ENCODE assay signal across 8 cellular contexts in the genomic region with DNA sequence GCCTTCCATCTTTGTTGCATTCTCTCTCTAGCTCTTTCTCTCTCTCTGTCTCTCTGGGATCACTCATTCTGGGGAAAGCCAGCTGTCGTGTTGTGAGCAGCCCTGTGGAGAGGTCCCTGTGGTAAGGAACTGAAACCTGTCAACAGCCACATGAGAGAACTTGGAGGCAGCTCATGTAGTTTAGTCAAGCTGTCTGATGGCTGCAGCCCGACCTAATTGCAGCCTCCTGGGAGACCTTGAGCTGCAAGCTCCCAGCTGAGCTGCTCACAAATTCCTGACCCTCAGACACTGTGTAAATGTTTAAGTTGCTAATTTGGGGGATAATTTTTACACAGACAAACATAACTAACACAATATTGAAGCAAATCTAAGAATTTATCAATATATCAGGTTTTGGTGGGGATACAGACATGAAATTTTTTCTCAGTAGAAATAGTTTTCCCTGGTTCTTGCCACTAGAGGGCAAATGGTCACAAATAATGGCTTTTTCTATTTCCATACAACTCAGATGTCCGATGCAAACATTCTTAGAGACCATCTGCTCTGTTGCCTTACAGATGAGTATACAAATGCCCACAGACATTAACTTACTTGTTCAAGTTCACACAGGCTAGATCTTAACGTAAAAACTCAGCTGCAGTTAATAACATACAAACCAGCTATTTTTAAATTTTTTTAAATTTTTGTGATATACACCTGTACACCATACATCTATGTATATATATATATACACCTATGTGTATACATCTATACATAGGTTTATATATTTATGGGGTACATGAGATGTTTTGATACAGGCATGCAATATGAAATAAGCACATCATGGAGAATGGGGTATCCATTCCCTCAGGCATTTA. TPM values are rescaled to one million over a fixed set of nuclear protein-coding genes. Genes with fewer than 3 reads are reported as not detected.
DNase-seq lines count a peak whose midpoint lies in the region; ATAC-seq and TF ChIP-seq lines count a peak whose summit lies in the region.

No MANE protein-coding gene starts in this region.

- H3K27ac ChIP-seq in CD4-positive, CD25-positive, alpha-beta regulatory T cell (ENCODE audit: insufficient read depth, low read length, poor library complexity, severe bottlenecking), result no peak overlapping the region
- H3K27ac ChIP-seq in esophagus muscularis mucosa (replicated peaks in 1 of 4), result no peak overlapping the region

- peak; percentile 67 to 68 (median 68) for TF ChIP-seq CTCF in esophagus muscularis mucosa (IDR thresholded peaks at IDR 0.05)
- TF ChIP-seq CTCF in nephron progenitor cell (IDR thresholded peaks at IDR 0.05), result peak; percentile 77

- peaks cover 14% of the 10 kb centered on the region for H3K27me3 Mint-ChIP-seq in CD4-positive, CD25-positive, alpha-beta regulatory T cell
- H3K27me3 Mint-ChIP-seq in nephron progenitor cell (ENCODE audit: low read depth, poor library complexity), result peaks cover 7% of the 10 kb centered on the region

- H3K9me3 Mint-ChIP-seq in CD4-positive, CD25-positive, alpha-beta regulatory T cell, result peaks cover 0 to 4% (median 0%) of the 10 kb centered on the region in 7 donors
- H3K9me3 Mint-ChIP-seq in nephron progenitor cell, result peaks cover 19% of the 10 kb centered on the region

- TF ChIP-seq POLR2A in esophagus muscularis mucosa (IDR thresholded peaks at IDR 0.05; ENCODE audit: low read depth), result no peak

- intact Hi-C loops in esophagus muscularis mucosa (cut with DNase I), result loop anchor here (5.0 kb wide), 1 partner anchor 830 kb away; no protein-coding TSS in a partner anchor

- H3K27ac Mint-ChIP-seq in CD4-positive, CD25-positive, alpha-beta regulatory T cell, result no peak overlapping the region
- peak overlapping the region; percentile 27 for H3K27ac Mint-ChIP-seq in nephron progenitor cell

- H3K36me3 ChIP-seq in CD4-positive, CD25-positive, alpha-beta regulatory T cell (ENCODE audit: control insufficient read depth, insufficient read depth, low read length), result no peaks in the 10 kb centered on the region
- H3K36me3 ChIP-seq in esophagus muscularis mucosa, result no peaks in the 10 kb centered on the region

- no peaks in the 10 kb centered on the region for H3K36me3 Mint-ChIP-seq in CD4-positive, CD25-positive, alpha-beta regulatory T cell
- H3K36me3 Mint-ChIP-seq in nephron progenitor cell (ENCODE audit: low read depth), result peaks cover 14% of the 10 kb centered on the region

- H3K9me3 ChIP-seq in CD4-positive, CD25-positive, alpha-beta regulatory T cell (ENCODE audit: control insufficient read depth in 2 of 2, low read length in 2 of 2), result no peaks in the 10 kb centered on the region
- H3K9me3 ChIP-seq in esophagus muscularis mucosa, result no peaks in the 10 kb centered on the region

- no peak overlapping the region for H3K4me3 ChIP-seq in CD4-positive, CD25-positive, alpha-beta regulatory T cell (ENCODE audit: low read depth, low read length)
- no peak overlapping the region for H3K4me3 ChIP-seq in esophagus muscularis mucosa

- peaks cover 0 to 5% (median under 1%) of the 10 kb centered on the region in 4 donors for H3K4me1 Mint-ChIP-seq in CD4-positive, CD25-positive, alpha-beta regulatory T cell
- peaks cover 39% of the 10 kb centered on the region for H3K4me1 Mint-ChIP-seq in nephron progenitor cell

- peaks cover 7% of the 10 kb centered on the region for H3K27me3 ChIP-seq in CD4-positive, CD25-positive, alpha-beta regulatory T cell (ENCODE audit: control insufficient read depth, insufficient read depth, low read length)
- no peaks in the 10 kb centered on the region for H3K27me3 ChIP-seq in esophagus muscularis mucosa

- no peak overlapping the region for H3K4me3 Mint-ChIP-seq in CD4-positive, CD25-positive, alpha-beta regulatory T cell
- peak overlapping the region; percentile 37 for H3K4me3 Mint-ChIP-seq in nephron progenitor cell

- no peaks in the 10 kb centered on the region for H3K4me1 ChIP-seq in CD4-positive, CD25-positive, alpha-beta regulatory T cell (ENCODE audit: control insufficient read depth, insufficient read depth, low read length, poor library complexity, severe bottlenecking)
- H3K4me1 ChIP-seq in esophagus muscularis mucosa, result peaks cover 0 to 3% (median 0%) of the 10 kb centered on the region in 4 donors

- peak in 1 of 2 donors; percentile 37 for ATAC-seq in CD4-positive, CD25-positive, alpha-beta regulatory T cell (ENCODE audit: low read depth in 2 of 2)
- ATAC-seq in GM18861 (IDR thresholded peaks at IDR 0.05; ENCODE audit: unreplicated experiment), result peak; percentile 92
- ATAC-seq in HG02938 (IDR thresholded peaks at IDR 0.05; ENCODE audit: unreplicated experiment), result peak; percentile 93

- 30% methylated on average over 4 of the region's 4 CpGs for WGBS in esophagus muscularis mucosa

- peak in 2 of 3 donors; percentile 38 to 48 for DNase-seq in CD4-positive, CD25-positive, alpha-beta regulatory T cell
- DNase-seq in NCI-H1417 (lab: John Stamatoyannopoulos, UW), result peak; percentile 59 to 89 (median 65)
- DNase-seq in SKM-1 treated with dmso at 0.1 percent for 144 hours (lab: John Stamatoyannopoulos, UW; ENCODE audit: unreplicated experiment), result peak; percentile 36
- DNase-seq in esophagus muscularis mucosa (ENCODE audit: extremely low spot score), result no peak
- peak; percentile 21 for DNase-seq in nephron progenitor cell
- DNase-seq in activated effector memory CD4-positive, alpha-beta T cell treated with anti-CD3 and anti-CD28 coated beads, Interleukin-2, amount 50 U/mL, for 16 hours, result no peak

- TF ChIP-seq EP300 in esophagus muscularis mucosa (IDR thresholded peaks at IDR 0.05), result no peak

RNA-seq across cellular contexts. Expression of gene KRR1, which starts 15.5 kb away (rescaled TPM):
- total RNA-seq in CD4-positive, CD25-positive, alpha-beta regulatory T cell, result 113 TPM
- polyA plus RNA-seq in CD4-positive, CD25-positive, alpha-beta regulatory T cell, result 10 to 100 TPM; 47.9 to 70.2 (median 59.0) TPM
- total RNA-seq in esophagus muscularis mucosa, result 10 to 100 TPM; 17.9 to 37.4 (median 23.8) TPM

RNA-seq across cellular contexts. Expression of gene GLIPR1, which starts 46.3 kb away (rescaled TPM):
- 91.4 TPM for total RNA-seq in CD4-positive, CD25-positive, alpha-beta regulatory T cell
- polyA plus RNA-seq in CD4-positive, CD25-positive, alpha-beta regulatory T cell, result 100 to 1,000 TPM; 127 to 207 (median 173) TPM
- 10 to 100 TPM; 10.9 to 19.5 (median 15.8) TPM for total RNA-seq in esophagus muscularis mucosa

Comparison
In these comparisons a context has a peak if more than half of its experiments do, and no peak if none do; other contexts are left out.
1. DNase-seq: peak in CD4-positive, CD25-positive, alpha-beta regulatory T cell (2 of 3), NCI-H1417 (3 of 3), SKM-1 treated with dmso at 0.1 percent for 144 hours (single experiment) and nephron progenitor cell (single experiment); none in esophagus muscularis mucosa (single experiment) and activated effector memory CD4-positive, alpha-beta T cell treated with anti-CD3 and anti-CD28 coated beads, Interleukin-2, amount 50 U/mL, for 16 hours (single experiment).